ENCODE assay signal across 8 cellular contexts in genomic region chr15:26260517-26261133, GRCh38.
DNase-seq lines count a peak whose midpoint lies in the region; ATAC-seq lines count a peak whose summit lies in the region.

No MANE protein-coding gene starts in this region.

- no peaks in the 10 kb centered on the region for H3K36me3 Mint-ChIP-seq in activated T-cell treated with anti-CD3 and anti-CD28 coated beads, Interleukin-2, amount 50 U/mL, for 72 hours (ENCODE audit: insufficient read depth in 2 of 2)
- H3K36me3 Mint-ChIP-seq in stimulated activated effector memory CD8-positive, alpha-beta T cell treated with anti-CD3 and anti-CD28 coated beads, Interleukin-12 subunit alpha, Interleukin-12 subunit beta, amount 100 ng/mL, for 72 hours, result no peaks in the 10 kb centered on the region

- no peak overlapping the region for H3K4me3 Mint-ChIP-seq in activated T-cell treated with anti-CD3 and anti-CD28 coated beads, Interleukin-2, amount 50 U/mL, for 72 hours
- no peak overlapping the region for H3K4me3 Mint-ChIP-seq in stimulated activated effector memory CD8-positive, alpha-beta T cell treated with anti-CD3 and anti-CD28 coated beads, Interleukin-12 subunit alpha, Interleukin-12 subunit beta, amount 100 ng/mL, for 72 hours

- H3K27me3 Mint-ChIP-seq in activated T-cell treated with anti-CD3 and anti-CD28 coated beads, Interleukin-2, amount 50 U/mL, for 72 hours (ENCODE audit: low read depth), result no peaks in the 10 kb centered on the region

- no peaks in the 10 kb centered on the region for H3K4me1 Mint-ChIP-seq in activated T-cell treated with anti-CD3 and anti-CD28 coated beads, Interleukin-2, amount 50 U/mL, for 72 hours (ENCODE audit: low read depth)
- no peaks in the 10 kb centered on the region for H3K4me1 Mint-ChIP-seq in stimulated activated effector memory CD8-positive, alpha-beta T cell treated with anti-CD3 and anti-CD28 coated beads, Interleukin-12 subunit alpha, Interleukin-12 subunit beta, amount 100 ng/mL, for 72 hours

- no peak overlapping the region for H3K27ac Mint-ChIP-seq in activated T-cell treated with anti-CD3 and anti-CD28 coated beads, Interleukin-2, amount 50 U/mL, for 72 hours
- H3K27ac Mint-ChIP-seq in stimulated activated effector memory CD8-positive, alpha-beta T cell treated with anti-CD3 and anti-CD28 coated beads, Interleukin-12 subunit alpha, Interleukin-12 subunit beta, amount 100 ng/mL, for 72 hours, result no peak overlapping the region

- peaks cover 0 to 5% of the 10 kb centered on the region in 2 donors for H3K9me3 Mint-ChIP-seq in activated T-cell treated with anti-CD3 and anti-CD28 coated beads, Interleukin-2, amount 50 U/mL, for 72 hours
- H3K9me3 Mint-ChIP-seq in stimulated activated effector memory CD8-positive, alpha-beta T cell treated with anti-CD3 and anti-CD28 coated beads, Interleukin-12 subunit alpha, Interleukin-12 subunit beta, amount 100 ng/mL, for 72 hours, result no peaks in the 10 kb centered on the region

- no peak for ATAC-seq in activated T-cell treated with anti-CD3 and anti-CD28 coated beads, Interleukin-2, amount 50 U/mL, for 72 hours (replicated peaks in 1 of 2)
- ATAC-seq in stimulated activated effector memory CD8-positive, alpha-beta T cell treated with anti-CD3 and anti-CD28 coated beads, Interleukin-12 subunit alpha, Interleukin-12 subunit beta, amount 100 ng/mL, for 72 hours, result peak; percentile 34
- ATAC-seq in HG03045 (IDR thresholded peaks at IDR 0.05; ENCODE audit: unreplicated experiment), result no peak

- peak; percentile 2 for DNase-seq in NCI-H510A treated with DMSO at 0.1 percent for 48 hours (lab: John Stamatoyannopoulos, UW)
- DNase-seq in NCI-H510A (lab: John Stamatoyannopoulos, UW), result no peak
- DNase-seq in NCI-H1092 (lab: John Stamatoyannopoulos, UW), result peak; percentile 39
- DNase-seq in activated T-cell treated with anti-CD3 and anti-CD28 coated beads, Interleukin-2, amount 50 U/mL, for 72 hours, result peak; percentile 19 to 29
- DNase-seq in iPS DF 19.7 (ENCODE audit: low read depth, low spot score), result peak; percentile 77
- DNase-seq in stimulated activated effector memory CD8-positive, alpha-beta T cell treated with anti-CD3 and anti-CD28 coated beads, Interleukin-12 subunit alpha, Interleukin-12 subunit beta, amount 100 ng/mL, for 72 hours (ENCODE audit: low spot score in 2 of 2), result no peak
- DNase-seq in cerebellar nuclear complex (lab: John Stamatoyannopoulos, UW), result no peak

Comparison
In these comparisons a context has a peak if more than half of its experiments do, and no peak if none do; other contexts are left out.
1. DNase-seq: peak in NCI-H510A treated with DMSO at 0.1 percent for 48 hours (single experiment), NCI-H1092 (single experiment), activated T-cell treated with anti-CD3 and anti-CD28 coated beads, Interleukin-2, amount 50 U/mL, for 72 hours (2 of 2) and iPS DF 19.7 (single experiment); none in NCI-H510A (single experiment), stimulated activated effector memory CD8-positive, alpha-beta T cell treated with anti-CD3 and anti-CD28 coated beads, Interleukin-12 subunit alpha, Interleukin-12 subunit beta, amount 100 ng/mL, for 72 hours (0 of 2) and cerebellar nuclear complex (0 of 2).